ENCODE assay signal across 29 cellular contexts in the genomic region with DNA sequence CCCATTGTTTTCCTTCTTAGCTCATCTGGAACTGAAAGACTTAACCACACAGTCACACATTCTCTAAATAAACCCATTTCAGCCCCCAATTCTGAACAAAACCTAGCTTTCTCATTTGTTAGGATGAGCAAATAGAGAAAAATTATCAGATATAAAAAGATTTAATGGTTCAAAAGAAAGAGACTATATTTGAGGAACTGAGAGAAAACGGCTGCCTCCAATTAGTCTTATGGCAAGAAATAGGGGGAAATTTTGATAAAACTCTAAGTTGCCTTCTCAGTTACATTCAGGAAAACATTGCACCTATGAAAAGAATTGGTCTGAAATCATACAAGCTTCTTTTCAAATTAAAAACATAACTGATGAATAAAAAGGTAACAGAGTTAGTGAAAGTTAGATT.
"Had no signal": no experiment of that assay in that cellular context is flagged by ENCODE, and none has a peak within 500 bp of the region (broad histone marks: within the 10 kb centered on the region; RNA-seq: fewer than 3 reads in every experiment).

No MANE protein-coding gene starts in this region.

- H3K9me3 Mint-ChIP-seq: stimulated activated effector memory CD8-positive, alpha-beta T cell treated with anti-CD3 and anti-CD28 coated beads, Interleukin-12 subunit alpha, Interleukin-12 subunit beta, amount 100 ng/mL, for 72 hours; stimulated activated naive CD8-positive, alpha-beta T cell treated with anti-CD3 and anti-CD28 coated beads, Interleukin-15, amount 100 ng/mL, for 72 hours; stimulated activated naive CD8-positive, alpha-beta T cell treated with anti-CD3 and anti-CD28 coated beads, Interleukin-15, Interleukin-2, amounts not matched to agents 100 ng/mL and 50 ng/mL, for 24 hours; type B pancreatic cell had no signal

- H3K27me3 Mint-ChIP-seq: stimulated activated naive CD8-positive, alpha-beta T cell treated with anti-CD3 and anti-CD28 coated beads, Interleukin-15, amount 100 ng/mL, for 72 hours; stimulated activated naive CD8-positive, alpha-beta T cell treated with anti-CD3 and anti-CD28 coated beads, Interleukin-15, Interleukin-2, amounts not matched to agents 100 ng/mL and 50 ng/mL, for 24 hours; type B pancreatic cell had no signal

- H3K9me3 ChIP-seq: stomach, suprapubic skin, testis, thoracic aorta, thyroid gland, tibial artery, tibial nerve, transverse colon, upper lobe of left lung, upper lobe of right lung, uterus, vagina had no signal

- DNase-seq: stimulated activated CD4-positive, alpha-beta T cell treated with anti-CD3 and anti-CD28 coated beads, Interleukin-2, amount 100 ng/mL, for 48 hours; stimulated activated CD4-positive, alpha-beta T cell treated with anti-CD3 and anti-CD28 coated beads, Interleukin-4, amount 100 ng/mL, for 1 hour; stimulated activated CD4-positive, alpha-beta T cell treated with anti-CD3 and anti-CD28 coated beads, Interleukin-4, amount 100 ng/mL, for 24 hours; stimulated activated CD4-positive, alpha-beta T cell treated with anti-CD3 and anti-CD28 coated beads, Interleukin-4, amount 100 ng/mL, for 4 hours; stimulated activated CD8-positive, alpha-beta memory T cell treated with anti-CD3 and anti-CD28 coated beads, Interleukin-4, amount 100 ng/mL, for 48 hours; stimulated activated naive B cell treated with anti-CD40 and anti-IgM and Interleukin-4, amounts not matched to agents 10 μg/mL and 1 μg/mL and 100 μg/mL, for 72 hours; stimulated activated naive CD4-positive, alpha-beta T cell; stimulated activated naive CD4-positive, alpha-beta T cell treated with Interleukin-2 at 50 U/mL for 16 hours; stimulated activated naive CD8-positive, alpha-beta T cell treated with anti-CD3 and anti-CD28 coated beads, Interleukin-15, amount 100 ng/mL, for 72 hours; stimulated activated naive CD8-positive, alpha-beta T cell treated with anti-CD3 and anti-CD28 coated beads, Interleukin-15, Interleukin-2, amounts not matched to agents 100 U/mL and 50 U/mL, for 24 hours; stomach; substantia nigra; testis; thyroid gland; tibial artery; transverse colon; trophoblast cell; upper lobe of left lung; upper lobe of right lung; uterus had no signal

- H3K27me3 ChIP-seq: stomach, suprapubic skin, testis, thyroid gland, tibial artery, tibial nerve, transverse colon, upper lobe of left lung, upper lobe of right lung, uterus, vagina had no signal

- H3K4me1 Mint-ChIP-seq: stimulated activated effector memory CD8-positive, alpha-beta T cell treated with anti-CD3 and anti-CD28 coated beads, Interleukin-12 subunit alpha, Interleukin-12 subunit beta, amount 100 ng/mL, for 72 hours; stimulated activated memory B cell treated with anti-CD40 and anti-IgM and Interleukin-4, amounts not matched to agents 10 μg/mL and 1 μg/mL and 100 μg/mL, for 72 hours; stimulated activated naive B cell treated with anti-CD40 and anti-IgM and Interleukin-4, amounts not matched to agents 10 μg/mL and 1 μg/mL and 100 μg/mL, for 72 hours; stimulated activated naive CD8-positive, alpha-beta T cell treated with anti-CD3 and anti-CD28 coated beads, Interleukin-15, amount 100 ng/mL, for 72 hours had no signal

- H3K27ac ChIP-seq: stomach, suprapubic skin, testis, thoracic aorta, thyroid gland, tibial artery, tibial nerve, transverse colon, upper lobe of left lung, upper lobe of right lung, uterus, vagina had no signal

- H3K36me3 Mint-ChIP-seq: stimulated activated effector memory CD8-positive, alpha-beta T cell treated with anti-CD3 and anti-CD28 coated beads, Interleukin-12 subunit alpha, Interleukin-12 subunit beta, amount 100 ng/mL, for 72 hours; stimulated activated memory B cell treated with anti-CD40 and anti-IgM and Interleukin-4, amounts not matched to agents 10 μg/mL and 1 μg/mL and 100 μg/mL, for 72 hours; stimulated activated naive B cell treated with anti-CD40 and anti-IgM and Interleukin-4, amounts not matched to agents 10 μg/mL and 1 μg/mL and 100 μg/mL, for 72 hours; type B pancreatic cell had no signal

- H3K4me3 ChIP-seq: stomach, suprapubic skin, testis, thoracic aorta, thyroid gland, tibial artery, tibial nerve, transverse colon, upper lobe of left lung, upper lobe of right lung, uterus, vagina had no signal

- H3K36me3 ChIP-seq: stomach, suprapubic skin, thoracic aorta, thyroid gland, tibial artery, tibial nerve, transverse colon, upper lobe of left lung, upper lobe of right lung, uterus, vagina had no signal

- H3K27ac Mint-ChIP-seq: stimulated activated effector memory CD8-positive, alpha-beta T cell treated with anti-CD3 and anti-CD28 coated beads, Interleukin-12 subunit alpha, Interleukin-12 subunit beta, amount 100 ng/mL, for 72 hours; stimulated activated memory B cell treated with anti-CD40 and anti-IgM and Interleukin-4, amounts not matched to agents 10 μg/mL and 1 μg/mL and 100 μg/mL, for 72 hours; stimulated activated naive B cell treated with anti-CD40 and anti-IgM and Interleukin-4, amounts not matched to agents 10 μg/mL and 1 μg/mL and 100 μg/mL, for 72 hours; stimulated activated naive CD8-positive, alpha-beta T cell treated with anti-CD3 and anti-CD28 coated beads, Interleukin-15, Interleukin-2, amounts not matched to agents 100 ng/mL and 50 ng/mL, for 24 hours; type B pancreatic cell had no signal

- H3K4me1 ChIP-seq: stomach, suprapubic skin, testis, thyroid gland, tibial artery, transverse colon, upper lobe of left lung, upper lobe of right lung, uterus, vagina had no signal

- FAIRE-seq: urothelium cell line had no signal

- H3K4me3 Mint-ChIP-seq: stimulated activated effector memory CD8-positive, alpha-beta T cell treated with anti-CD3 and anti-CD28 coated beads, Interleukin-12 subunit alpha, Interleukin-12 subunit beta, amount 100 ng/mL, for 72 hours; stimulated activated memory B cell treated with anti-CD40 and anti-IgM and Interleukin-4, amounts not matched to agents 10 μg/mL and 1 μg/mL and 100 μg/mL, for 72 hours; stimulated activated naive B cell treated with anti-CD40 and anti-IgM and Interleukin-4, amounts not matched to agents 10 μg/mL and 1 μg/mL and 100 μg/mL, for 72 hours; stimulated activated naive CD8-positive, alpha-beta T cell treated with anti-CD3 and anti-CD28 coated beads, Interleukin-15, amount 100 ng/mL, for 72 hours; stimulated activated naive CD8-positive, alpha-beta T cell treated with anti-CD3 and anti-CD28 coated beads, Interleukin-15, Interleukin-2, amounts not matched to agents 100 ng/mL and 50 ng/mL, for 24 hours; type B pancreatic cell had no signal

- ATAC-seq: stimulated activated effector memory CD8-positive, alpha-beta T cell treated with anti-CD3 and anti-CD28 coated beads, Interleukin-12 subunit alpha, Interleukin-12 subunit beta, amount 100 ng/mL, for 72 hours; stimulated activated memory B cell treated with anti-CD40 and anti-IgM and Interleukin-4, amounts not matched to agents 10 μg/mL and 1 μg/mL and 100 μg/mL, for 72 hours; stimulated activated naive B cell treated with anti-CD40 and anti-IgM and Interleukin-4, amounts not matched to agents 10 μg/mL and 1 μg/mL and 100 μg/mL, for 72 hours; stimulated activated naive CD8-positive, alpha-beta T cell treated with anti-CD3 and anti-CD28 coated beads, Interleukin-15, amount 100 ng/mL, for 72 hours; stimulated activated naive CD8-positive, alpha-beta T cell treated with anti-CD3 and anti-CD28 coated beads, Interleukin-15, Interleukin-2, amounts not matched to agents 100 U/mL and 50 U/mL, for 24 hours; upper lobe of right lung had no signal
